9 cellular contexts compared by ENCODE assay signal in genomic region chr6:43334466-43335095, GRCh38. TPM values are rescaled to one million over a fixed set of nuclear protein-coding genes. Genes with fewer than 3 reads are reported as not detected.
DNase-seq lines count a peak whose midpoint lies in the region; ATAC-seq and TF ChIP-seq lines count a peak whose summit lies in the region.
"Had no signal": no experiment of that assay in that cellular context is flagged by ENCODE, and none has a peak within 500 bp of the region (broad histone marks: within the 10 kb centered on the region; RNA-seq: fewer than 3 reads in every experiment).

No MANE protein-coding gene starts in this region.

- no peaks in the 10 kb centered on the region for H3K4me1 Mint-ChIP-seq in MCF 10A (ENCODE audit: insufficient read depth, unreplicated experiment)

- H3K36me3 Mint-ChIP-seq in MCF 10A (ENCODE audit: insufficient read depth, unreplicated experiment), result peaks cover 17% of the 10 kb centered on the region

- H3K27me3 ChIP-seq in left lung, result no peaks in the 10 kb centered on the region

- peak; percentile 44 for TF ChIP-seq CTCF in MCF 10A (IDR thresholded peaks at IDR 0.05; ENCODE audit: unreplicated experiment)
- TF ChIP-seq CTCF in left lung (IDR thresholded peaks at IDR 0.05), result peak in 1 of 2 donors; percentile 41
- no peak for TF ChIP-seq CTCF in GM10266 (IDR thresholded peaks at IDR 0.05; ENCODE audit: control insufficient read depth, insufficient read depth, low read depth, missing control alignments)

- no peak overlapping the region for H3K27ac Mint-ChIP-seq in MCF 10A (ENCODE audit: low read depth, unreplicated experiment)

- POLR2A ChIA-PET in MCF 10A (lab: Yijun Ruan, JAX), result interaction anchor here (0.6 to 2.7 kb wide), 7 partner anchors 10 to 182 kb away, joined by 3 to 8 read pairs (median 3); partner anchors contain the start of genes YIPF3 and ZNF318

- no peak overlapping the region for H3K4me3 Mint-ChIP-seq in MCF 10A (ENCODE audit: unreplicated experiment)

- CTCF ChIA-PET in MCF 10A (lab: Yijun Ruan, JAX), result interaction anchor here (0.5 to 2.2 kb wide), 27 partner anchors 9 to 434 kb away, joined by 3 to 13 read pairs (median 4); partner anchors contain the start of genes CRIP3 and CUL7

- DNase-seq in NCI-H748 (lab: John Stamatoyannopoulos, UW; ENCODE audit: unreplicated experiment) (peak; percentile 42), NCI-H748 treated with DMSO at 0.1 percent for 48 hours (lab: John Stamatoyannopoulos, UW) (no peak), NCI-H2171 (lab: John Stamatoyannopoulos, UW) (peak; percentile 33), MCF 10A (ENCODE audit: unreplicated experiment) (peak; percentile 72), left lung (no peak), GM10266 (ENCODE audit: extremely low spot score) (no peak)

- peak; percentile 79 for ATAC-seq in left lung
- ATAC-seq in HG03571 (IDR thresholded peaks at IDR 0.05; ENCODE audit: unreplicated experiment), result no peak
- ATAC-seq in HG03039 (IDR thresholded peaks at IDR 0.05; ENCODE audit: unreplicated experiment), result no peak

- H3K4me3 ChIP-seq in left lung, result no peak overlapping the region

- no peak overlapping the region for H3K27ac ChIP-seq in left lung

- BruUV-seq in MCF 10A (replicated peaks; lab: Mats Ljungman, UMichigan), result no TSS peak

- H3K9me3 ChIP-seq in left lung, result no peaks in the 10 kb centered on the region

- no peaks in the 10 kb centered on the region for H3K27me3 Mint-ChIP-seq in MCF 10A (ENCODE audit: insufficient read depth, unreplicated experiment)

- intact Hi-C loops in MCF 10A (cut with micrococcal nuclease) (loop anchor here (1.0 kb wide), 3 partner anchors 71 to 433 kb away; partner anchors contain the start of gene SRF), left lung (cut with DNase I) (no loop called here)

- H3K36me3 ChIP-seq in left lung, result peaks cover 0 to 34% of the 10 kb centered on the region in 2 donors

- no peaks in the 10 kb centered on the region for H3K9me3 Mint-ChIP-seq in MCF 10A (ENCODE audit: unreplicated experiment)

- H3K4me1 ChIP-seq in left lung, result peaks cover 0 to 14% of the 10 kb centered on the region in 2 donors

RNA-seq across cellular contexts. Expression of gene CRIP3, which starts 26.0 kb away (rescaled TPM):
- total RNA-seq in MCF 10A (2022) (not detected in 2 replicates), left lung (1 to 10 TPM in 1 of 2 donors, under 1 TPM in 1; 0.52 to 1.1 TPM)
- total RNA-seq: dermis microvascular lymphatic vessel endothelial cell had no signal

RNA-seq across cellular contexts. Expression of gene ZNF318, which starts 34.9 kb away (rescaled TPM):
- total RNA-seq in MCF 10A (2022), result 11.3 and 12.9 TPM in 2 replicates
- total RNA-seq in left lung, result 10 to 100 TPM; 13.3 to 14.3 TPM

RNA-seq across cellular contexts. Expression of gene SLC22A7, which starts 36.5 kb away (rescaled TPM):
- total RNA-seq in MCF 10A (2022) (not detected in 2 replicates), left lung (not detected)
- total RNA-seq: dermis microvascular lymphatic vessel endothelial cell had no signal

Comparison
In these comparisons a context has a peak if more than half of its experiments do, and no peak if none do; other contexts are left out.
1. DNase-seq: peak in NCI-H748 (single experiment), NCI-H2171 (single experiment) and MCF 10A (single experiment); none in NCI-H748 treated with DMSO at 0.1 percent for 48 hours (single experiment), left lung (0 of 2) and GM10266 (single experiment).